3 cellular contexts compared by ENCODE assay signal in genomic region chr10:13470270-13470669, GRCh38.
TF ChIP-seq lines count a peak whose summit lies in the region.

No MANE protein-coding gene starts in this region.

TF ChIP-seq in SK-N-SH, 30 proteins besides CTCF, POLR2A, EP300 and RAD21:
- TF ChIP-seq POLR2AphosphoS5 (IDR thresholded peaks at IDR 0.05; ENCODE audit: low read depth, low read length) (no peak), SMC3 (IDR thresholded peaks at IDR 0.05; ENCODE audit: low read depth, low read length) (no peak), TEAD4 (IDR thresholded peaks at IDR 0.05; ENCODE audit: borderline replicate concordance, insufficient read depth) (no peak), MXI1 (IDR thresholded peaks at IDR 0.05; ENCODE audit: low read depth, low read length) (no peak), RFX5 (IDR thresholded peaks at IDR 0.05; ENCODE audit: low read length) (no peak), MEF2A (IDR thresholded peaks at IDR 0.05; ENCODE audit: borderline replicate concordance, low read depth) (no peak), REST (IDR thresholded peaks at IDR 0.05; ENCODE audit: low read depth, low read length) (no peak), FOXJ3 (CRISPR knock-in tag; IDR thresholded peaks at IDR 0.05) (no peak), EZH2phosphoT487 (IDR thresholded peaks at IDR 0.05; ENCODE audit: borderline replicate concordance, low read depth) (no peak), YY1 (IDR thresholded peaks at IDR 0.05; ENCODE audit: low read depth) (no peak)
- TF ChIP-seq, protein P1, sequence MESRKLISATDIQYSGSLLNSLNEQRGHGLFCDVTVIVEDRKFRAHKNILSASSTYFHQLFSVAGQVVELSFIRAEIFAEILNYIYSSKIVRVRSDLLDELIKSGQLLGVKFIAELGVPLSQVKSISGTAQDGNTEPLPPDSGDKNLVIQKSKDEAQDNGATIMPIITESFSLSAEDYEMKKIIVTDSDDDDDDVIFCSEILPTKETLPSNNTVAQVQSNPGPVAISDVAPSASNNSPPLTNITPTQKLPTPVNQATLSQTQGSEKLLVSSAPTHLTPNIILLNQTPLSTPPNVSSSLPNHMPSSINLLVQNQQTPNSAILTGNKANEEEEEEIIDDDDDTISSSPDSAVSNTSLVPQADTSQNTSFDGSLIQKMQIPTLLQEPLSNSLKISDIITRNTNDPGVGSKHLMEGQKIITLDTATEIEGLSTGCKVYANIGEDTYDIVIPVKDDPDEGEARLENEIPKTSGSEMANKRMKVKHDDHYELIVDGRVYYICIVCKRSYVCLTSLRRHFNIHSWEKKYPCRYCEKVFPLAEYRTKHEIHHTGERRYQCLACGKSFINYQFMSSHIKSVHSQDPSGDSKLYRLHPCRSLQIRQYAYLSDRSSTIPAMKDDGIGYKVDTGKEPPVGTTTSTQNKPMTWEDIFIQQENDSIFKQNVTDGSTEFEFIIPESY (IDR thresholded peaks at IDR 0.05; ENCODE audit: borderline replicate concordance, low read depth): no peak

TF ChIP-seq in SK-N-SH treated with all-trans-retinoic acid at 6 μM for 48 hours, 23 proteins besides CTCF, POLR2A, EP300 and RAD21:
- TF ChIP-seq POU6F1 (CRISPR knock-in tag; IDR thresholded peaks at IDR 0.05; ENCODE audit: borderline replicate concordance, low read depth) (no peak), ZNF8 (CRISPR knock-in tag; IDR thresholded peaks at IDR 0.05) (no peak), ZNF70 (CRISPR knock-in tag; IDR thresholded peaks at IDR 0.05) (no peak), ZNF565 (CRISPR knock-in tag; conservative IDR thresholded peaks at IDR 0.05; ENCODE audit: low read depth) (no peak), ARNTL (CRISPR knock-in tag; IDR thresholded peaks at IDR 0.05; ENCODE audit: borderline replicate concordance, low read depth) (no peak), ESRRG (CRISPR knock-in tag; IDR thresholded peaks at IDR 0.05) (no peak), OSR1 (CRISPR knock-in tag; IDR thresholded peaks at IDR 0.05) (no peak), TOX (CRISPR knock-in tag; IDR thresholded peaks at IDR 0.05; ENCODE audit: borderline replicate concordance) (no peak), ZFP3 (CRISPR knock-in tag; IDR thresholded peaks at IDR 0.05) (no peak), TCF4 (CRISPR knock-in tag; IDR thresholded peaks at IDR 0.05; ENCODE audit: borderline replicate concordance) (no peak), CSDC2 (CRISPR knock-in tag; IDR thresholded peaks at IDR 0.05) (no peak), SNAI2 (CRISPR knock-in tag; IDR thresholded peaks at IDR 0.05) (no peak), ZC3H10 (CRISPR knock-in tag; IDR thresholded peaks at IDR 0.05) (no peak), ISL1 (CRISPR knock-in tag; IDR thresholded peaks at IDR 0.05) (no peak), BACH2 (CRISPR knock-in tag; IDR thresholded peaks at IDR 0.05; ENCODE audit: borderline replicate concordance) (no peak), GLIS3 (CRISPR knock-in tag; IDR thresholded peaks at IDR 0.05) (no peak), TSHZ2 (CRISPR knock-in tag; IDR thresholded peaks at IDR 0.05) (no peak), CSRNP3 (CRISPR knock-in tag; IDR thresholded peaks at IDR 0.05) (no peak), PPARA (CRISPR knock-in tag; IDR thresholded peaks at IDR 0.05; ENCODE audit: borderline replicate concordance) (no peak)
- TF ChIP-seq, protein P2, sequence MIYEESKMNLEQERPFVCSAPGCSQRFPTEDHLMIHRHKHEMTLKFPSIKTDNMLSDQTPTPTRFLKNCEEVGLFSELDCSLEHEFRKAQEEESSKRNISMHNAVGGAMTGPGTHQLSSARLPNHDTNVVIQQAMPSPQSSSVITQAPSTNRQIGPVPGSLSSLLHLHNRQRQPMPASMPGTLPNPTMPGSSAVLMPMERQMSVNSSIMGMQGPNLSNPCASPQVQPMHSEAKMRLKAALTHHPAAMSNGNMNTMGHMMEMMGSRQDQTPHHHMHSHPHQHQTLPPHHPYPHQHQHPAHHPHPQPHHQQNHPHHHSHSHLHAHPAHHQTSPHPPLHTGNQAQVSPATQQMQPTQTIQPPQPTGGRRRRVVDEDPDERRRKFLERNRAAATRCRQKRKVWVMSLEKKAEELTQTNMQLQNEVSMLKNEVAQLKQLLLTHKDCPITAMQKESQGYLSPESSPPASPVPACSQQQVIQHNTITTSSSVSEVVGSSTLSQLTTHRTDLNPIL (CRISPR knock-in tag; IDR thresholded peaks at IDR 0.05; ENCODE audit: low read depth): no peak
TF ChIP-seq in SK-N-SH treated with all-trans-retinoic acid at 6 μM for 48 hours: peak in this region for 0.

TF ChIP-seq in H1, 55 proteins besides CTCF, POLR2A, EP300 and RAD21:
- no peak for TF ChIP-seq HDAC6 (IDR thresholded peaks at IDR 0.05; ENCODE audit: low read depth, low read length)
- TF ChIP-seq SIX5 (IDR thresholded peaks at IDR 0.05; ENCODE audit: low read depth, low read length): no peak
- no peak for TF ChIP-seq GABPA (IDR thresholded peaks at IDR 0.05; ENCODE audit: borderline replicate concordance, insufficient read depth, low read length)
- no peak for TF ChIP-seq KDM1A (IDR thresholded peaks at IDR 0.05; ENCODE audit: borderline replicate concordance, low read length)
- TF ChIP-seq, protein P3, sequence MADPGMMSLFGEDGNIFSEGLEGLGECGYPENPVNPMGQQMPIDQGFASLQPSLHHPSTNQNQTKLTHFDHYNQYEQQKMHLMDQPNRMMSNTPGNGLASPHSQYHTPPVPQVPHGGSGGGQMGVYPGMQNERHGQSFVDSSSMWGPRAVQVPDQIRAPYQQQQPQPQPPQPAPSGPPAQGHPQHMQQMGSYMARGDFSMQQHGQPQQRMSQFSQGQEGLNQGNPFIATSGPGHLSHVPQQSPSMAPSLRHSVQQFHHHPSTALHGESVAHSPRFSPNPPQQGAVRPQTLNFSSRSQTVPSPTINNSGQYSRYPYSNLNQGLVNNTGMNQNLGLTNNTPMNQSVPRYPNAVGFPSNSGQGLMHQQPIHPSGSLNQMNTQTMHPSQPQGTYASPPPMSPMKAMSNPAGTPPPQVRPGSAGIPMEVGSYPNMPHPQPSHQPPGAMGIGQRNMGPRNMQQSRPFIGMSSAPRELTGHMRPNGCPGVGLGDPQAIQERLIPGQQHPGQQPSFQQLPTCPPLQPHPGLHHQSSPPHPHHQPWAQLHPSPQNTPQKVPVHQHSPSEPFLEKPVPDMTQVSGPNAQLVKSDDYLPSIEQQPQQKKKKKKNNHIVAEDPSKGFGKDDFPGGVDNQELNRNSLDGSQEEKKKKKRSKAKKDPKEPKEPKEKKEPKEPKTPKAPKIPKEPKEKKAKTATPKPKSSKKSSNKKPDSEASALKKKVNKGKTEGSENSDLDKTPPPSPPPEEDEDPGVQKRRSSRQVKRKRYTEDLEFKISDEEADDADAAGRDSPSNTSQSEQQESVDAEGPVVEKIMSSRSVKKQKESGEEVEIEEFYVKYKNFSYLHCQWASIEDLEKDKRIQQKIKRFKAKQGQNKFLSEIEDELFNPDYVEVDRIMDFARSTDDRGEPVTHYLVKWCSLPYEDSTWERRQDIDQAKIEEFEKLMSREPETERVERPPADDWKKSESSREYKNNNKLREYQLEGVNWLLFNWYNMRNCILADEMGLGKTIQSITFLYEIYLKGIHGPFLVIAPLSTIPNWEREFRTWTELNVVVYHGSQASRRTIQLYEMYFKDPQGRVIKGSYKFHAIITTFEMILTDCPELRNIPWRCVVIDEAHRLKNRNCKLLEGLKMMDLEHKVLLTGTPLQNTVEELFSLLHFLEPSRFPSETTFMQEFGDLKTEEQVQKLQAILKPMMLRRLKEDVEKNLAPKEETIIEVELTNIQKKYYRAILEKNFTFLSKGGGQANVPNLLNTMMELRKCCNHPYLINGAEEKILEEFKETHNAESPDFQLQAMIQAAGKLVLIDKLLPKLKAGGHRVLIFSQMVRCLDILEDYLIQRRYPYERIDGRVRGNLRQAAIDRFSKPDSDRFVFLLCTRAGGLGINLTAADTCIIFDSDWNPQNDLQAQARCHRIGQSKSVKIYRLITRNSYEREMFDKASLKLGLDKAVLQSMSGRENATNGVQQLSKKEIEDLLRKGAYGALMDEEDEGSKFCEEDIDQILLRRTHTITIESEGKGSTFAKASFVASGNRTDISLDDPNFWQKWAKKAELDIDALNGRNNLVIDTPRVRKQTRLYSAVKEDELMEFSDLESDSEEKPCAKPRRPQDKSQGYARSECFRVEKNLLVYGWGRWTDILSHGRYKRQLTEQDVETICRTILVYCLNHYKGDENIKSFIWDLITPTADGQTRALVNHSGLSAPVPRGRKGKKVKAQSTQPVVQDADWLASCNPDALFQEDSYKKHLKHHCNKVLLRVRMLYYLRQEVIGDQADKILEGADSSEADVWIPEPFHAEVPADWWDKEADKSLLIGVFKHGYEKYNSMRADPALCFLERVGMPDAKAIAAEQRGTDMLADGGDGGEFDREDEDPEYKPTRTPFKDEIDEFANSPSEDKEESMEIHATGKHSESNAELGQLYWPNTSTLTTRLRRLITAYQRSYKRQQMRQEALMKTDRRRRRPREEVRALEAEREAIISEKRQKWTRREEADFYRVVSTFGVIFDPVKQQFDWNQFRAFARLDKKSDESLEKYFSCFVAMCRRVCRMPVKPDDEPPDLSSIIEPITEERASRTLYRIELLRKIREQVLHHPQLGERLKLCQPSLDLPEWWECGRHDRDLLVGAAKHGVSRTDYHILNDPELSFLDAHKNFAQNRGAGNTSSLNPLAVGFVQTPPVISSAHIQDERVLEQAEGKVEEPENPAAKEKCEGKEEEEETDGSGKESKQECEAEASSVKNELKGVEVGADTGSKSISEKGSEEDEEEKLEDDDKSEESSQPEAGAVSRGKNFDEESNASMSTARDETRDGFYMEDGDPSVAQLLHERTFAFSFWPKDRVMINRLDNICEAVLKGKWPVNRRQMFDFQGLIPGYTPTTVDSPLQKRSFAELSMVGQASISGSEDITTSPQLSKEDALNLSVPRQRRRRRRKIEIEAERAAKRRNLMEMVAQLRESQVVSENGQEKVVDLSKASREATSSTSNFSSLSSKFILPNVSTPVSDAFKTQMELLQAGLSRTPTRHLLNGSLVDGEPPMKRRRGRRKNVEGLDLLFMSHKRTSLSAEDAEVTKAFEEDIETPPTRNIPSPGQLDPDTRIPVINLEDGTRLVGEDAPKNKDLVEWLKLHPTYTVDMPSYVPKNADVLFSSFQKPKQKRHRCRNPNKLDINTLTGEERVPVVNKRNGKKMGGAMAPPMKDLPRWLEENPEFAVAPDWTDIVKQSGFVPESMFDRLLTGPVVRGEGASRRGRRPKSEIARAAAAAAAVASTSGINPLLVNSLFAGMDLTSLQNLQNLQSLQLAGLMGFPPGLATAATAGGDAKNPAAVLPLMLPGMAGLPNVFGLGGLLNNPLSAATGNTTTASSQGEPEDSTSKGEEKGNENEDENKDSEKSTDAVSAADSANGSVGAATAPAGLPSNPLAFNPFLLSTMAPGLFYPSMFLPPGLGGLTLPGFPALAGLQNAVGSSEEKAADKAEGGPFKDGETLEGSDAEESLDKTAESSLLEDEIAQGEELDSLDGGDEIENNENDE (IDR thresholded peaks at IDR 0.05; ENCODE audit: insufficient replicate concordance, low read length): no peak
- no peak for TF ChIP-seq SIRT6 (IDR thresholded peaks at IDR 0.05; ENCODE audit: low read length)
- TF ChIP-seq BACH1 (IDR thresholded peaks at IDR 0.05; ENCODE audit: low read length): no peak
- no peak for TF ChIP-seq USF2 (IDR thresholded peaks at IDR 0.05; ENCODE audit: low read length)
- no peak for TF ChIP-seq SP1 (IDR thresholded peaks at IDR 0.05; ENCODE audit: low read depth, low read length)
- no peak for TF ChIP-seq TAF7 (optimal IDR thresholded peaks at IDR 0.05; ENCODE audit: borderline replicate concordance, low read depth, low read length)
- no peak for TF ChIP-seq EZH2 (IDR thresholded peaks at IDR 0.05; ENCODE audit: low read depth, low read length, severe bottlenecking)
- no peak for TF ChIP-seq CTBP2 (IDR thresholded peaks at IDR 0.05; ENCODE audit: borderline replicate concordance, insufficient read depth, insufficient read length, low read length)
- no peak for TF ChIP-seq TCF12 (IDR thresholded peaks at IDR 0.05; ENCODE audit: low read depth, low read length)
- no peak for TF ChIP-seq KDM4A (IDR thresholded peaks at IDR 0.05; ENCODE audit: low read depth, low read length, severe bottlenecking)
- TF ChIP-seq TEAD4 (IDR thresholded peaks at IDR 0.05; ENCODE audit: low read depth, low read length): no peak
